In genomic region chr6:33781105-33781975, GRCh38 we compare ENCODE assay signal across 1 cellular context.
A peak's percentile ranks its signal among the peaks of the same experiment; 100 is the strongest.
TF ChIP-seq lines count a peak whose summit lies in the region.

No MANE protein-coding gene starts in this region.

TF ChIP-seq in H1, 55 proteins besides CTCF, POLR2A, EP300 and RAD21:
- peak; percentile 61; the same call in 1 of the 2 replicates for TF ChIP-seq YY1 (IDR thresholded peaks at IDR 0.05; ENCODE audit: low read depth, low read length)
- TF ChIP-seq TCF12 (IDR thresholded peaks at IDR 0.05; ENCODE audit: low read depth, low read length): 0 out of 2 replicates have a peak, but pooled peaks have one; percentile 70
- peak; percentile 70; the same call in 1 of the 2 replicates for TF ChIP-seq RBBP5 (IDR thresholded peaks at IDR 0.05; ENCODE audit: borderline replicate concordance, low read depth, low read length)
- peak; percentile 82 to 87; a peak in 3 of 4 replicates for TF ChIP-seq HDAC2 (IDR thresholded peaks at IDR 0.05; ENCODE audit: borderline replicate concordance in 1 of 2, low read depth in 2 of 2, low read length in 2 of 2)
- peak; percentile 98 for TF ChIP-seq TEAD4 (IDR thresholded peaks at IDR 0.05; ENCODE audit: low read depth, low read length)
- TF ChIP-seq EGR1 (IDR thresholded peaks at IDR 0.05; ENCODE audit: borderline replicate concordance, low read depth, low read length): no peak
- 0 out of 2 replicates have a peak, but pooled peaks have one; percentile 30 for TF ChIP-seq CHD2 (IDR thresholded peaks at IDR 0.05; ENCODE audit: low read length)
- peak; percentile 99 for TF ChIP-seq JUND (IDR thresholded peaks at IDR 0.05; ENCODE audit: low read length)
- TF ChIP-seq JUN (IDR thresholded peaks at IDR 0.05; ENCODE audit: low read depth, low read length): peak; percentile 97
- TF ChIP-seq KDM1A (IDR thresholded peaks at IDR 0.05; ENCODE audit: borderline replicate concordance, low read length): 0 out of 2 replicates have a peak, but pooled peaks have one; percentile 21
- TF ChIP-seq FOSL1 (IDR thresholded peaks at IDR 0.05; ENCODE audit: insufficient read depth, low read depth, low read length): peak; percentile 78; the same call in 1 of the 2 replicates
- TF ChIP-seq BACH1 (IDR thresholded peaks at IDR 0.05; ENCODE audit: low read length): peak; percentile 71; the same call in 1 of the 2 replicates
- TF ChIP-seq ASH2L (IDR thresholded peaks at IDR 0.05; ENCODE audit: low read length): peak; percentile 71
- no peak for TF ChIP-seq SIRT6 (IDR thresholded peaks at IDR 0.05; ENCODE audit: low read length)
- peak; percentile 60; the same call in 1 of the 2 replicates for TF ChIP-seq MAX (IDR thresholded peaks at IDR 0.05)
- peak; percentile 89 for TF ChIP-seq SP1 (IDR thresholded peaks at IDR 0.05; ENCODE audit: low read depth, low read length)
- TF ChIP-seq SUZ12 (IDR thresholded peaks at IDR 0.05; ENCODE audit: low read length): no peak; the same call in 1 of the 2 replicates
- TF ChIP-seq E2F6 (IDR thresholded peaks at IDR 0.05): peak; percentile 29; the same call in 1 of the 2 replicates
- TF ChIP-seq TAF1 (IDR thresholded peaks at IDR 0.05; ENCODE audit: low read depth, low read length): no peak
- no peak for TF ChIP-seq EZH2 (IDR thresholded peaks at IDR 0.05; ENCODE audit: low read depth, low read length, severe bottlenecking)
- no peak for TF ChIP-seq MAFK (IDR thresholded peaks at IDR 0.05; ENCODE audit: low read depth, low read length)
